Comparison of ENCODE assay signal across 8 cellular contexts in the genomic region with DNA sequence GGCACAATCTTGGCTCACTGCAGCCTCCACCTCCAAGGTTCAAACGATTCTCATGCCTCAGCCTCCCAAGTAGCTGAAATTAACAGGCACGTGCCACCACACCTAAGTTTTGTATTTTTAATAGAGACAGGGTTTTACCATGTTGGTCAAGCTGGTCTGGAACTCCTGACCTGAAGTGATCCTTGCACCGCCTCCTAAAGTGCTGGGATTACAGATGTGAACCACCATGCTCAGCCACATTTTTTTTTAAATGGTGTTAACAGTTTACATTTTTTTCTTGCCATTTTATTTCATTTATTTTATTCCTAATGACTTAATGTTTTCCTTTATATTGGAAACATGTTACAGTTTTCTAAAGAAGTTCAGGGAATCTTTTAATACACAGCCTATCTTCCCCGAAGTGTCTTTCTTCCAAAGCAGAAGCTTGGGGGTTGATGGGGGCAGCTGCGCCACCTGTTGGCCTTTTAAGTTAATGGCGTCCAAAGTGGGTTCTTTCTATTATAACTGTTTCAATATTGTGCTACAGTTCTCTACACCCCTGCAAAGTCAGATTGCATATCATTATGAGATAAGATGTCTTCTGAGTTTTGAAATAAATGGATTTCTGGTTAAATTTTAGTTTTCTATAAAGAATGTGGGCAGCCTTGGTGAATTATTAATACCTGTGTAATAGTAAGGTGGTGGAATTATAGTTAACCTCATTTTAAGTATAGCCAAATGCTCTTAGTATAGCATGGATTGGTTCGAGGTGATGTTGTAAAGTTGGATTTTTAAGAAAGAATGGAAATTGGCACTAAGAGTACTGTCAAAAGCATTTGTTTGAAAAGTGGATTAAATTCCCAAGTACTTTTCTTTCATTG. TPM values are rescaled to one million over a fixed set of nuclear protein-coding genes. Genes with fewer than 3 reads are reported as not detected.
A peak's percentile ranks its signal among the peaks of the same experiment; 100 is the strongest.
DNase-seq lines count a peak whose midpoint lies in the region; ATAC-seq and TF ChIP-seq lines count a peak whose summit lies in the region.

No MANE protein-coding gene starts in this region.

- peaks cover 13% of the 10 kb centered on the region for H3K36me3 ChIP-seq in GM06990 (ENCODE audit: control insufficient read depth, insufficient read depth, low read length)
- H3K36me3 ChIP-seq in smooth muscle cell (ENCODE audit: low read depth): peaks cover 38% of the 10 kb centered on the region

- no peaks in the 10 kb centered on the region for H3K27me3 ChIP-seq in GM06990 (replicated peaks; ENCODE audit: control insufficient read depth, insufficient read depth, low read length)
- no peaks in the 10 kb centered on the region for H3K27me3 ChIP-seq in smooth muscle cell (ENCODE audit: low read depth)

- peak; percentile 81 for TF ChIP-seq CTCF in GM06990 (IDR thresholded peaks at IDR 0.05; ENCODE audit: insufficient read depth, low read length, poor library complexity, severe bottlenecking)
- peak; percentile 92 for TF ChIP-seq CTCF in smooth muscle cell (IDR thresholded peaks at IDR 0.05; ENCODE audit: borderline replicate concordance, insufficient read depth, poor library complexity, severe bottlenecking)

- H3K4me1 ChIP-seq in smooth muscle cell (ENCODE audit: low read depth): no peaks in the 10 kb centered on the region

- no peak overlapping the region for H2AFZ ChIP-seq in smooth muscle cell (ENCODE audit: low read depth)

- ATAC-seq in left ventricle myocardium superior (peak; percentile 79), HG03280 (IDR thresholded peaks at IDR 0.05; ENCODE audit: unreplicated experiment) (no peak), GM18858 (IDR thresholded peaks at IDR 0.05; ENCODE audit: unreplicated experiment) (no peak)

- DNase-seq in GM06990 (ENCODE audit: extremely low read depth, insufficient read length) (no peak), MV-4-11 (lab: John Stamatoyannopoulos, UW) (peak; percentile 52), T-helper 1 cell (peak; percentile 16 to 49 (median 28)), amniotic epithelial cell (ENCODE audit: low read depth) (peak; percentile 60), left ventricle myocardium superior (peak; percentile 67), smooth muscle cell (lab: John Stamatoyannopoulos, UW; ENCODE audit: unreplicated experiment) (no peak)

- no peaks in the 10 kb centered on the region for H3K79me2 ChIP-seq in smooth muscle cell (ENCODE audit: low read depth)

- peaks cover 51% of the 10 kb centered on the region for H4K20me1 ChIP-seq in smooth muscle cell (ENCODE audit: low read depth)

- H3K4me3 ChIP-seq in GM06990 (replicated peaks; ENCODE audit: low read depth, low read length) (no peak overlapping the region), smooth muscle cell (no peak overlapping the region)

- peaks cover 23% of the 10 kb centered on the region for H3F3A ChIP-seq in smooth muscle cell (ENCODE audit: low read depth)

- no peaks in the 10 kb centered on the region for H3K9me3 ChIP-seq in smooth muscle cell (replicated peaks; ENCODE audit: low read depth)

- intact Hi-C loops in left ventricle myocardium superior (cut with micrococcal nuclease): loop anchor here (5.0 kb wide), 2 partner anchors 103 to 123 kb away; no protein-coding TSS in a partner anchor

- no peak overlapping the region for H3K27ac ChIP-seq in smooth muscle cell (ENCODE audit: low read depth)

- H3K4me2 ChIP-seq in smooth muscle cell: no peak overlapping the region

- WGBS in smooth muscle cell (ENCODE audit: low lambda C conversion rate): 54% methylated on average over 7 of the region's 7 CpGs

- no peak overlapping the region for H3K9ac ChIP-seq in smooth muscle cell (ENCODE audit: low read depth)

RNA-seq across cellular contexts. Expression of a gene that starts 42.0 kb away (rescaled TPM):
- total RNA-seq in left ventricle myocardium superior: 56.5 TPM
- total RNA-seq in smooth muscle cell: 45.2 and 77.1 TPM in 2 replicates
- 36.9 and 38.5 TPM in 2 replicates for polyA plus RNA-seq in smooth muscle cell

Comparison
In these comparisons a context has a peak if more than half of its experiments do, and no peak if none do; other contexts are left out.
1. DNase-seq: peak in MV-4-11 (single experiment), T-helper 1 cell (5 of 5), amniotic epithelial cell (single experiment) and left ventricle myocardium superior (single experiment); none in GM06990 (single experiment) and smooth muscle cell (single experiment).